ENCODE assay signal across 1 cellular context in the genomic region with DNA sequence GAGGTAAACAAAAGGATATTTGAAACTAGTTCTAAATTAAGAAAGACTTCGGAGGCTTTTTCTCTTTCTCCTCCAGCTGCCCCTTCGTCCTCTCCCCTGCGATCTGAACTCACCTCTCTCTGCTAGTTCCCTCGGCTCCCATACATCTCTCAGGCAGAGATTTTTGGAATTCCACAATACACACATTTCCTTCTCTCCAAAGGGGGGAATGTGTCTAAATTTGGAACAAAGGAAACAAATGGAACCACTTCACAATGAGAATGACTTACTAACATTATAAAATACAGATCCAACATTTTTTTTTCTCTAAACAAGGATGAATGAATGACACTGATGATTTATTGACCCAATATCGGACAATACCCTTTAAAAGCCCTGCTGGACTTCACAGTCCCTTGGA.
TF ChIP-seq lines count a peak whose summit lies in the region.

No MANE protein-coding gene starts in this region.

TF ChIP-seq in IMR-90, 13 proteins besides CTCF, POLR2A, EP300 and RAD21:
- no peak for TF ChIP-seq CHD1 (IDR thresholded peaks at IDR 0.05; ENCODE audit: low read depth, low read length)
- TF ChIP-seq BHLHE40 (IDR thresholded peaks at IDR 0.05; ENCODE audit: low read depth, low read length): no peak
- no peak for TF ChIP-seq MXI1 (IDR thresholded peaks at IDR 0.05; ENCODE audit: borderline replicate concordance, low read depth, low read length)
- no peak for TF ChIP-seq MAZ (IDR thresholded peaks at IDR 0.05; ENCODE audit: borderline replicate concordance, low read depth, low read length)
- no peak for TF ChIP-seq RCOR1 (IDR thresholded peaks at IDR 0.05; ENCODE audit: insufficient replicate concordance, low read length)
- no peak for TF ChIP-seq FOS (IDR thresholded peaks at IDR 0.05; ENCODE audit: low read depth, low read length)
- no peak for TF ChIP-seq MAFK (IDR thresholded peaks at IDR 0.05; ENCODE audit: low read depth, low read length)
- TF ChIP-seq SMC3 (IDR thresholded peaks at IDR 0.05; ENCODE audit: low read depth, low read length): no peak
- TF ChIP-seq CEBPB (IDR thresholded peaks at IDR 0.05; ENCODE audit: low read depth, low read length): no peak
- no peak for TF ChIP-seq NFE2L2 (IDR thresholded peaks at IDR 0.05; ENCODE audit: low read depth, low read length)
- TF ChIP-seq, protein P1, sequence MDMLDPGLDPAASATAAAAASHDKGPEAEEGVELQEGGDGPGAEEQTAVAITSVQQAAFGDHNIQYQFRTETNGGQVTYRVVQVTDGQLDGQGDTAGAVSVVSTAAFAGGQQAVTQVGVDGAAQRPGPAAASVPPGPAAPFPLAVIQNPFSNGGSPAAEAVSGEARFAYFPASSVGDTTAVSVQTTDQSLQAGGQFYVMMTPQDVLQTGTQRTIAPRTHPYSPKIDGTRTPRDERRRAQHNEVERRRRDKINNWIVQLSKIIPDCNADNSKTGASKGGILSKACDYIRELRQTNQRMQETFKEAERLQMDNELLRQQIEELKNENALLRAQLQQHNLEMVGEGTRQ (IDR thresholded peaks at IDR 0.05; ENCODE audit: low read depth, low read length): no peak
- TF ChIP-seq, protein P2, sequence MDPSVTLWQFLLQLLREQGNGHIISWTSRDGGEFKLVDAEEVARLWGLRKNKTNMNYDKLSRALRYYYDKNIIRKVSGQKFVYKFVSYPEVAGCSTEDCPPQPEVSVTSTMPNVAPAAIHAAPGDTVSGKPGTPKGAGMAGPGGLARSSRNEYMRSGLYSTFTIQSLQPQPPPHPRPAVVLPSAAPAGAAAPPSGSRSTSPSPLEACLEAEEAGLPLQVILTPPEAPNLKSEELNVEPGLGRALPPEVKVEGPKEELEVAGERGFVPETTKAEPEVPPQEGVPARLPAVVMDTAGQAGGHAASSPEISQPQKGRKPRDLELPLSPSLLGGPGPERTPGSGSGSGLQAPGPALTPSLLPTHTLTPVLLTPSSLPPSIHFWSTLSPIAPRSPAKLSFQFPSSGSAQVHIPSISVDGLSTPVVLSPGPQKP (IDR thresholded peaks at IDR 0.05; ENCODE audit: borderline replicate concordance, low read depth, low read length): no peak
- TF ChIP-seq RFX5 (IDR thresholded peaks at IDR 0.05; ENCODE audit: low read depth, low read length): no peak
